20 cellular contexts compared by ENCODE assay signal in the genomic region with DNA sequence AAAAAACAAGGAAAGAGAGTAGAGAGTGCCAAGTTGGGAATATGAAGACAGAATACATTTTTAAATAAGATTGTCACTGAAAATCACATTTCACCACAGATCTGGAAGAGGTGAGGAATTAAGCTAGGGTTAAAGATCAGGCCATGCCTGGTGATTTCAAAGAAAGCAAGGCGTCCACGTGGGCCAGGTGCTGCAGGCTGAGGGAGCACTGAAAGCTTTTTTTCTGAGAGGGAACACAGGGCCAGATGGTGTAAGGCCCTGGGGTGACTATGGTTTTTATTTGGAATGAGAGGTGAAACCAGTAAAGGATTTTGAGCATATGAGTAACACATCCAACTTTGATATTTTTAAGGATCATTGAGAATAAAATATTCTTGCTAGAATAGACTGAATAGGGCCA. TPM values are rescaled to one million over a fixed set of nuclear protein-coding genes. Genes with fewer than 3 reads are reported as not detected.
DNase-seq lines count a peak whose midpoint lies in the region; ATAC-seq and TF ChIP-seq lines count a peak whose summit lies in the region.
"Had no signal": no experiment of that assay in that cellular context is flagged by ENCODE, and none has a peak within 500 bp of the region (broad histone marks: within the 10 kb centered on the region; RNA-seq: fewer than 3 reads in every experiment).

No MANE protein-coding gene starts in this region.

- no peak overlapping the region for H3K4me3 ChIP-seq in uterus
- H3K4me3 ChIP-seq: upper lobe of left lung had no signal

- peaks cover 0 to 5% of the 10 kb centered on the region in 2 donors for H3K4me1 ChIP-seq in uterus
- H3K4me1 ChIP-seq: upper lobe of left lung had no signal

- DNase-seq in NCI-H2081 (lab: John Stamatoyannopoulos, UW) = peak; percentile 66 to 86
- DNase-seq in NCI-H2081 treated with DMSO at 0.1 percent for 48 hours (lab: John Stamatoyannopoulos, UW) = no peak
- DNase-seq in NCI-H2171 (lab: John Stamatoyannopoulos, UW) = peak; percentile 77
- DNase-seq in WTC11 (ENCODE audit: low spot score) = peak; percentile 17
- DNase-seq in uterus = no peak
- DNase-seq in type B pancreatic cell (ENCODE audit: extremely low spot score, unreplicated experiment) = no peak
- no peak for DNase-seq in stimulated activated CD4-positive, alpha-beta T cell treated with anti-CD3 and anti-CD28 coated beads, Interleukin-12 subunit alpha, Interleukin-12 subunit beta, amount 100 ng/mL, for 4 hours
- DNase-seq: activated CD4-positive, alpha-beta T cell treated with anti-CD3 and anti-CD28 coated beads for 4 hours; activated naive CD8-positive, alpha-beta T cell treated with anti-CD3 and anti-CD28 coated beads for 36 hours; DMS79; left colon; naive thymus-derived CD8-positive, alpha-beta T cell; NCI-H1092 treated with DMSO at 0.1 percent for 48 hours; NCI-H226; SW 1271; upper lobe of left lung had no signal

- peaks cover 53% of the 10 kb centered on the region for H3K4me1 Mint-ChIP-seq in WTC11
- no peaks in the 10 kb centered on the region for H3K4me1 Mint-ChIP-seq in type B pancreatic cell (ENCODE audit: unreplicated experiment)
- H3K4me1 Mint-ChIP-seq: activated naive CD8-positive, alpha-beta T cell treated with anti-CD3 and anti-CD28 coated beads for 36 hours; activated T-helper 17 cell treated with anti-CD3 and anti-CD28 coated beads, Interleukin-2, amount 50 U/mL, for 72 hours had no signal

- no peaks in the 10 kb centered on the region for H3K27me3 ChIP-seq in uterus
- H3K27me3 ChIP-seq: upper lobe of left lung had no signal

- peak; percentile 87 for ATAC-seq in WTC11
- no peak for ATAC-seq in GM18867 (IDR thresholded peaks at IDR 0.05; ENCODE audit: unreplicated experiment)
- ATAC-seq: activated T-helper 17 cell treated with anti-CD3 and anti-CD28 coated beads, Interleukin-2, amount 50 U/mL, for 72 hours; left colon; naive thymus-derived CD8-positive, alpha-beta T cell had no signal

- no peak overlapping the region for H3K27ac ChIP-seq in uterus
- H3K27ac ChIP-seq: C4-2B, upper lobe of left lung had no signal

- H3K27ac Mint-ChIP-seq in WTC11 = no peak overlapping the region
- no peak overlapping the region for H3K27ac Mint-ChIP-seq in type B pancreatic cell
- H3K27ac Mint-ChIP-seq: activated naive CD8-positive, alpha-beta T cell treated with anti-CD3 and anti-CD28 coated beads for 36 hours; activated T-helper 17 cell treated with anti-CD3 and anti-CD28 coated beads, Interleukin-2, amount 50 U/mL, for 72 hours; naive thymus-derived CD8-positive, alpha-beta T cell had no signal

- TF ChIP-seq POLR2A in uterus (IDR thresholded peaks at IDR 0.05) = no peak

- H3K27me3 Mint-ChIP-seq in WTC11 (ENCODE audit: low read depth) = no peaks in the 10 kb centered on the region
- no peaks in the 10 kb centered on the region for H3K27me3 Mint-ChIP-seq in type B pancreatic cell
- H3K27me3 Mint-ChIP-seq: activated naive CD8-positive, alpha-beta T cell treated with anti-CD3 and anti-CD28 coated beads for 36 hours; activated T-helper 17 cell treated with anti-CD3 and anti-CD28 coated beads, Interleukin-2, amount 50 U/mL, for 72 hours; brain; naive thymus-derived CD8-positive, alpha-beta T cell had no signal

- H3K36me3 ChIP-seq in uterus = no peaks in the 10 kb centered on the region
- H3K36me3 ChIP-seq: upper lobe of left lung had no signal

- intact Hi-C loops in uterus (cut with DNase I; ENCODE audit: low total_unique reads) = no loop called here

- H3K9me3 ChIP-seq in uterus = no peaks in the 10 kb centered on the region
- H3K9me3 ChIP-seq: upper lobe of left lung had no signal

- CTCF ChIA-PET in WTC11 (lab: Charles Lee) = interaction anchor here (0.5 to 0.9 kb wide), 2 partner anchors 12 to 244 kb away, joined by 3 to 4 read pairs; no protein-coding TSS in a partner anchor

- H3K36me3 Mint-ChIP-seq in WTC11 (no peaks in the 10 kb centered on the region), type B pancreatic cell (no peaks in the 10 kb centered on the region)
- H3K36me3 Mint-ChIP-seq: activated naive CD8-positive, alpha-beta T cell treated with anti-CD3 and anti-CD28 coated beads for 36 hours; naive thymus-derived CD8-positive, alpha-beta T cell had no signal

- POLR2A ChIA-PET in WTC11 (lab: Charles Lee) = interaction anchor here (0.7 to 1.2 kb wide), 2 partner anchors 21 to 22 kb away, joined by 3 to 4 read pairs; a partner anchor contains a TSS

- H3K9me3 Mint-ChIP-seq in WTC11 (no peaks in the 10 kb centered on the region), type B pancreatic cell (no peaks in the 10 kb centered on the region)
- H3K9me3 Mint-ChIP-seq: activated naive CD8-positive, alpha-beta T cell treated with anti-CD3 and anti-CD28 coated beads for 36 hours; brain had no signal

- H3K4me3 Mint-ChIP-seq in WTC11 (no peak overlapping the region), type B pancreatic cell (no peak overlapping the region)
- H3K4me3 Mint-ChIP-seq: activated naive CD8-positive, alpha-beta T cell treated with anti-CD3 and anti-CD28 coated beads for 36 hours; activated T-helper 17 cell treated with anti-CD3 and anti-CD28 coated beads, Interleukin-2, amount 50 U/mL, for 72 hours; brain; naive thymus-derived CD8-positive, alpha-beta T cell had no signal

- no peak for TF ChIP-seq CTCF in WTC11 (IDR thresholded peaks at IDR 0.05)
- TF ChIP-seq CTCF in uterus (IDR thresholded peaks at IDR 0.05) = no peak
- no peak for TF ChIP-seq CTCF in type B pancreatic cell (conservative IDR thresholded peaks at IDR 0.05)

TF ChIP-seq in WTC11, 78 proteins besides CTCF, POLR2A, EP300 and RAD21:
- peak; percentile 57; the same call in 1 of the 2 replicates for TF ChIP-seq ETV6 (CRISPR knock-in tag; IDR thresholded peaks at IDR 0.05)
- TF ChIP-seq, protein P1, sequence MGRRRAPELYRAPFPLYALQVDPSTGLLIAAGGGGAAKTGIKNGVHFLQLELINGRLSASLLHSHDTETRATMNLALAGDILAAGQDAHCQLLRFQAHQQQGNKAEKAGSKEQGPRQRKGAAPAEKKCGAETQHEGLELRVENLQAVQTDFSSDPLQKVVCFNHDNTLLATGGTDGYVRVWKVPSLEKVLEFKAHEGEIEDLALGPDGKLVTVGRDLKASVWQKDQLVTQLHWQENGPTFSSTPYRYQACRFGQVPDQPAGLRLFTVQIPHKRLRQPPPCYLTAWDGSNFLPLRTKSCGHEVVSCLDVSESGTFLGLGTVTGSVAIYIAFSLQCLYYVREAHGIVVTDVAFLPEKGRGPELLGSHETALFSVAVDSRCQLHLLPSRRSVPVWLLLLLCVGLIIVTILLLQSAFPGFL (CRISPR knock-in tag; IDR thresholded peaks at IDR 0.05; ENCODE audit: borderline replicate concordance) = no peak
- TF ChIP-seq, protein P2, sequence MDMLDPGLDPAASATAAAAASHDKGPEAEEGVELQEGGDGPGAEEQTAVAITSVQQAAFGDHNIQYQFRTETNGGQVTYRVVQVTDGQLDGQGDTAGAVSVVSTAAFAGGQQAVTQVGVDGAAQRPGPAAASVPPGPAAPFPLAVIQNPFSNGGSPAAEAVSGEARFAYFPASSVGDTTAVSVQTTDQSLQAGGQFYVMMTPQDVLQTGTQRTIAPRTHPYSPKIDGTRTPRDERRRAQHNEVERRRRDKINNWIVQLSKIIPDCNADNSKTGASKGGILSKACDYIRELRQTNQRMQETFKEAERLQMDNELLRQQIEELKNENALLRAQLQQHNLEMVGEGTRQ (CRISPR knock-in tag; IDR thresholded peaks at IDR 0.05) = peak; percentile 42; the same call in 1 of the 2 replicates

RNA-seq across cellular contexts. Expression of a gene that starts 20.9 kb away (rescaled TPM):
- 34.7 to 45.2 TPM (median 36.0 TPM) in 3 replicates for total RNA-seq in WTC11 (2021)
- total RNA-seq in uterus = 10 to 100 TPM in 3 of 4 donors, 1 to 10 TPM in 1; 9.7 to 24.3 (median 18.3) TPM
- 6.0 and 35.5 TPM in 2 replicates for total RNA-seq in type B pancreatic cell (ENCODE audit: low replicate concordance)
- total RNA-seq: activated naive CD8-positive, alpha-beta T cell treated with anti-CD3 and anti-CD28 coated beads for 36 hours; activated T-helper 17 cell treated with anti-CD3 and anti-CD28 coated beads, Interleukin-2, amount 50 U/mL, for 72 hours; naive thymus-derived CD8-positive, alpha-beta T cell had no signal

Comparison
In these comparisons a context has a peak if more than half of its experiments do, and no peak if none do; other contexts are left out.
1. DNase-seq: peak in NCI-H2081 (2 of 2), NCI-H2171 (single experiment) and WTC11 (single experiment); none in NCI-H2081 treated with DMSO at 0.1 percent for 48 hours (single experiment), uterus (0 of 2), type B pancreatic cell (single experiment) and stimulated activated CD4-positive, alpha-beta T cell treated with anti-CD3 and anti-CD28 coated beads, Interleukin-12 subunit alpha, Interleukin-12 subunit beta, amount 100 ng/mL, for 4 hours (single experiment).